In genomic region chr9:78365979-78366697, GRCh38 we compare ENCODE assay signal across 1 cellular context.
TF ChIP-seq lines count a peak whose summit lies in the region.

No MANE protein-coding gene starts in this region.

TF ChIP-seq in HEK293, 187 proteins besides CTCF, POLR2A, EP300 and RAD21 (continued from another document):
- TF ChIP-seq PRDM4 (tag by site-specific recombination; IDR thresholded peaks at IDR 0.05) (0 out of 2 replicates have a peak, but pooled peaks have one; percentile 28), BCL11A (tag by site-specific recombination; IDR thresholded peaks at IDR 0.05; ENCODE audit: low read depth) (no peak; the same call in 1 of the 2 replicates), SETDB1 (IDR thresholded peaks at IDR 0.05; ENCODE audit: insufficient read length, low read length) (no peak), ZNF548 (tag by site-specific recombination; IDR thresholded peaks at IDR 0.05) (no peak), ZNF354C (tag by site-specific recombination; IDR thresholded peaks at IDR 0.05; ENCODE audit: borderline replicate concordance, low read depth) (no peak)
- TF ChIP-seq, protein P1, sequence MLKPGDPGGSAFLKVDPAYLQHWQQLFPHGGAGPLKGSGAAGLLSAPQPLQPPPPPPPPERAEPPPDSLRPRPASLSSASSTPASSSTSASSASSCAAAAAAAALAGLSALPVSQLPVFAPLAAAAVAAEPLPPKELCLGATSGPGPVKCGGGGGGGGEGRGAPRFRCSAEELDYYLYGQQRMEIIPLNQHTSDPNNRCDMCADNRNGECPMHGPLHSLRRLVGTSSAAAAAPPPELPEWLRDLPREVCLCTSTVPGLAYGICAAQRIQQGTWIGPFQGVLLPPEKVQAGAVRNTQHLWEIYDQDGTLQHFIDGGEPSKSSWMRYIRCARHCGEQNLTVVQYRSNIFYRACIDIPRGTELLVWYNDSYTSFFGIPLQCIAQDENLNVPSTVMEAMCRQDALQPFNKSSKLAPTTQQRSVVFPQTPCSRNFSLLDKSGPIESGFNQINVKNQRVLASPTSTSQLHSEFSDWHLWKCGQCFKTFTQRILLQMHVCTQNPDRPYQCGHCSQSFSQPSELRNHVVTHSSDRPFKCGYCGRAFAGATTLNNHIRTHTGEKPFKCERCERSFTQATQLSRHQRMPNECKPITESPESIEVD (tag by site-specific recombination; IDR thresholded peaks at IDR 0.05), result peak; percentile 58; the same call in 1 of the 2 replicates
